In the genomic region with DNA sequence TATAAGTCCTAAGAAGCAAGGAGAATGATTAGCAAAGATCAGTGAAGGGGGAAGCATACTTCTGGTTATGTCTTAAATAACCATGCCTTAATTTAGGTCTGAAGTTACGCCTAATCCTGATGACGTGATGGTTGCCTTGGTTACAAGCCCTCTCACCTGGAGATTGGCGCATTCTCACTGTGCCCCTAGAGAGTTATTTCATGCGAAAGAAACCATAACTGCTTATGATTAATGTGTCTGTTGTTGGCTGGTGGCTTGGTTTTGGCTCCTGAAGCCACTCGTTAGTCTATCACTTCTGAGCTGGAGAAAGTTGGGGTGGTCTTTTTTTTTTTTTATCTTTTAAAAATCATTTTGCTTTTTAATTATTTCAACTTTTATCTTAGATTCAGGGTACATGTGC, we compare ENCODE assay signal across 14 cellular contexts. TPM values are rescaled to one million over a fixed set of nuclear protein-coding genes. Genes with fewer than 3 reads are reported as not detected.
A peak's percentile ranks its signal among the peaks of the same experiment; 100 is the strongest.
DNase-seq lines count a peak whose midpoint lies in the region; ATAC-seq and TF ChIP-seq lines count a peak whose summit lies in the region.
"Had no signal": no experiment of that assay in that cellular context is flagged by ENCODE, and none has a peak within 500 bp of the region (broad histone marks: within the 10 kb centered on the region; RNA-seq: fewer than 3 reads in every experiment).

No MANE protein-coding gene starts in this region.

- H2BK120ac ChIP-seq in mesendoderm (ENCODE audit: low read depth, low read length): no peak overlapping the region

- no peak overlapping the region for H3K4me3 ChIP-seq in mesendoderm (ENCODE audit: low read length)
- H3K4me3 ChIP-seq: thyroid gland had no signal

- H3K4me1 Mint-ChIP-seq in nephron progenitor cell: peaks cover 44% of the 10 kb centered on the region
- peaks cover 10% of the 10 kb centered on the region for H3K4me1 Mint-ChIP-seq in activated CD8-positive, alpha-beta T cell treated with anti-CD3 and anti-CD28 coated beads, Interleukin-2, amount 10 ng/mL, durations not matched to agents 7 days and 5 days (ENCODE audit: low read depth)

- H3K27ac Mint-ChIP-seq in nephron progenitor cell: no peak overlapping the region
- H3K27ac Mint-ChIP-seq in activated CD8-positive, alpha-beta T cell treated with anti-CD3 and anti-CD28 coated beads, Interleukin-2, amount 10 ng/mL, durations not matched to agents 7 days and 5 days: no peak overlapping the region
- H3K27ac Mint-ChIP-seq: activated naive CD4-positive, alpha-beta T cell treated with anti-CD3 and anti-CD28 coated beads for 36 hours; CD8-positive, alpha-beta T cell had no signal

- DNase-seq in Daoy (ENCODE audit: low read depth) (peak; percentile 39), NCI-H345 treated with DMSO at 0.1 percent for 48 hours (lab: John Stamatoyannopoulos, UW; ENCODE audit: unreplicated experiment) (peak; percentile 16), nephron progenitor cell (no peak), mesendoderm (no peak)
- DNase-seq in activated CD8-positive, alpha-beta T cell treated with anti-CD3 and anti-CD28 coated beads, Interleukin-2, amount 10 ng/mL, durations not matched to agents 7 days and 5 days: no peak
- DNase-seq in activated CD4-positive, alpha-beta T cell treated with anti-CD3 and anti-CD28 coated beads, Interleukin-2, amount 50 U/mL, for 48 hours: no peak
- DNase-seq: activated naive CD4-positive, alpha-beta T cell treated with anti-CD3 and anti-CD28 coated beads for 36 hours; CD8-positive, alpha-beta T cell; effector CD4-positive, alpha-beta T cell; naive thymus-derived CD8-positive, alpha-beta T cell; thyroid gland had no signal

- CTCF ChIA-PET in activated CD8-positive, alpha-beta T cell treated with anti-CD3 and anti-CD28 coated beads, Interleukin-2, amount 10 ng/mL, durations not matched to agents 7 days and 5 days (lab: Charles Lee): no interaction called here

- POLR2A ChIA-PET in activated CD8-positive, alpha-beta T cell treated with anti-CD3 and anti-CD28 coated beads, Interleukin-2, amount 10 ng/mL, durations not matched to agents 7 days and 5 days (lab: Charles Lee): no interaction called here

- TF ChIP-seq CTCF in nephron progenitor cell (IDR thresholded peaks at IDR 0.05): no peak

- no peaks in the 10 kb centered on the region for H3K36me3 Mint-ChIP-seq in nephron progenitor cell (ENCODE audit: low read depth)
- H3K36me3 Mint-ChIP-seq in activated CD8-positive, alpha-beta T cell treated with anti-CD3 and anti-CD28 coated beads, Interleukin-2, amount 10 ng/mL, durations not matched to agents 7 days and 5 days (ENCODE audit: low read depth): peaks cover 6% of the 10 kb centered on the region
- H3K36me3 Mint-ChIP-seq: CD8-positive, alpha-beta T cell; naive thymus-derived CD8-positive, alpha-beta T cell had no signal

- H3K9ac ChIP-seq in mesendoderm (ENCODE audit: low read length): no peak overlapping the region

- WGBS in mesendoderm (ENCODE audit: extremely low coverage, insufficient coverage, low lambda C conversion rate): no CpG with 5 or more reads among the region's 5 CpGs

- no peaks in the 10 kb centered on the region for H3K79me2 ChIP-seq in mesendoderm (ENCODE audit: control insufficient read depth, insufficient read depth, low read length)

- no peak overlapping the region for H3K23ac ChIP-seq in mesendoderm (ENCODE audit: low read length)

- no peak overlapping the region for H3K18ac ChIP-seq in mesendoderm (ENCODE audit: low read length)

- no peaks in the 10 kb centered on the region for H3K27me3 Mint-ChIP-seq in nephron progenitor cell (ENCODE audit: low read depth, poor library complexity)
- no peaks in the 10 kb centered on the region for H3K27me3 Mint-ChIP-seq in activated CD8-positive, alpha-beta T cell treated with anti-CD3 and anti-CD28 coated beads, Interleukin-2, amount 10 ng/mL, durations not matched to agents 7 days and 5 days (ENCODE audit: low read depth)
- H3K27me3 Mint-ChIP-seq: naive thymus-derived CD8-positive, alpha-beta T cell had no signal

- no peaks in the 10 kb centered on the region for H3K36me3 ChIP-seq in mesendoderm (ENCODE audit: control insufficient read depth, insufficient read depth, low read length)
- H3K36me3 ChIP-seq: thyroid gland had no signal

- no peak overlapping the region for H4K8ac ChIP-seq in mesendoderm (ENCODE audit: low read depth, low read length)

- no peaks in the 10 kb centered on the region for H3K27me3 ChIP-seq in mesendoderm (ENCODE audit: insufficient read depth, low read length, poor library complexity)
- H3K27me3 ChIP-seq: thyroid gland had no signal

- H2AK5ac ChIP-seq in mesendoderm (ENCODE audit: low read length): no peak overlapping the region

- H2BK15ac ChIP-seq in mesendoderm (replicated peaks; ENCODE audit: low read depth): no peak overlapping the region

- no peak overlapping the region for H3K56ac ChIP-seq in mesendoderm (ENCODE audit: low read length)

- H3K4me3 Mint-ChIP-seq in nephron progenitor cell: no peak overlapping the region
- H3K4me3 Mint-ChIP-seq in activated CD8-positive, alpha-beta T cell treated with anti-CD3 and anti-CD28 coated beads, Interleukin-2, amount 10 ng/mL, durations not matched to agents 7 days and 5 days: no peak overlapping the region
- H3K4me3 Mint-ChIP-seq: activated naive CD4-positive, alpha-beta T cell treated with anti-CD3 and anti-CD28 coated beads for 36 hours; CD8-positive, alpha-beta T cell; naive thymus-derived CD8-positive, alpha-beta T cell had no signal

- H2BK5ac ChIP-seq in mesendoderm (ENCODE audit: low read length): no peak overlapping the region

- H4K5ac ChIP-seq in mesendoderm (ENCODE audit: low read length): no peak overlapping the region

- ATAC-seq in GM19452 (IDR thresholded peaks at IDR 0.05; ENCODE audit: unreplicated experiment) (peak; percentile 73), HG03175 (IDR thresholded peaks at IDR 0.05; ENCODE audit: unreplicated experiment) (peak; percentile 67)
- ATAC-seq in activated CD8-positive, alpha-beta T cell treated with anti-CD3 and anti-CD28 coated beads, Interleukin-2, amount 10 ng/mL, durations not matched to agents 7 days and 5 days: no peak
- ATAC-seq: CD8-positive, alpha-beta T cell; naive thymus-derived CD8-positive, alpha-beta T cell had no signal

- H3K4me2 ChIP-seq in mesendoderm (ENCODE audit: low read length): no peak overlapping the region

- H3K9me3 Mint-ChIP-seq in nephron progenitor cell: no peaks in the 10 kb centered on the region
- no peaks in the 10 kb centered on the region for H3K9me3 Mint-ChIP-seq in activated CD8-positive, alpha-beta T cell treated with anti-CD3 and anti-CD28 coated beads, Interleukin-2, amount 10 ng/mL, durations not matched to agents 7 days and 5 days (ENCODE audit: insufficient read depth)
- H3K9me3 Mint-ChIP-seq: activated naive CD4-positive, alpha-beta T cell treated with anti-CD3 and anti-CD28 coated beads for 36 hours; CD8-positive, alpha-beta T cell; naive thymus-derived CD8-positive, alpha-beta T cell had no signal

- H3K27ac ChIP-seq in mesendoderm (ENCODE audit: low read depth, low read length): no peak overlapping the region
- H3K27ac ChIP-seq: thyroid gland, VCaP had no signal

- H3K79me1 ChIP-seq in mesendoderm (ENCODE audit: low read length): no peaks in the 10 kb centered on the region

- no peak overlapping the region for H3K4ac ChIP-seq in mesendoderm (ENCODE audit: low read depth, low read length)

- no peaks in the 10 kb centered on the region for H3K4me1 ChIP-seq in mesendoderm (ENCODE audit: control insufficient read depth, low read depth, low read length)
- H3K4me1 ChIP-seq: thyroid gland had no signal

RNA-seq across cellular contexts. Expression of a gene that starts 47.0 kb away (rescaled TPM):
- 2.9 and 3.5 TPM in 2 replicates for total RNA-seq in Daoy (2014; rRNA removed; shearing (Covaris generic))
- polyA plus RNA-seq in mesendoderm (2013, experiment 1 of 2): 0.77 TPM
- polyA plus RNA-seq in mesendoderm (2013, experiment 2 of 2): 0.91 TPM
- 1 to 10 TPM; 4.0 to 4.3 TPM for total RNA-seq in activated CD8-positive, alpha-beta T cell treated with anti-CD3 and anti-CD28 coated beads, Interleukin-2, amount 10 ng/mL, durations not matched to agents 7 days and 5 days
- polyA plus RNA-seq: naive thymus-derived CD8-positive, alpha-beta T cell had no signal

Comparison
In these comparisons a context has a peak if more than half of its experiments do, and no peak if none do; other contexts are left out.
1. DNase-seq: peak in Daoy (single experiment) and NCI-H345 treated with DMSO at 0.1 percent for 48 hours (single experiment); none in nephron progenitor cell (single experiment), mesendoderm (single experiment), activated CD8-positive, alpha-beta T cell treated with anti-CD3 and anti-CD28 coated beads, Interleukin-2, amount 10 ng/mL, durations not matched to agents 7 days and 5 days (single experiment) and activated CD4-positive, alpha-beta T cell treated with anti-CD3 and anti-CD28 coated beads, Interleukin-2, amount 50 U/mL, for 48 hours (0 of 2).